Comparison of ENCODE assay signal across 17 cellular contexts in the genomic region with DNA sequence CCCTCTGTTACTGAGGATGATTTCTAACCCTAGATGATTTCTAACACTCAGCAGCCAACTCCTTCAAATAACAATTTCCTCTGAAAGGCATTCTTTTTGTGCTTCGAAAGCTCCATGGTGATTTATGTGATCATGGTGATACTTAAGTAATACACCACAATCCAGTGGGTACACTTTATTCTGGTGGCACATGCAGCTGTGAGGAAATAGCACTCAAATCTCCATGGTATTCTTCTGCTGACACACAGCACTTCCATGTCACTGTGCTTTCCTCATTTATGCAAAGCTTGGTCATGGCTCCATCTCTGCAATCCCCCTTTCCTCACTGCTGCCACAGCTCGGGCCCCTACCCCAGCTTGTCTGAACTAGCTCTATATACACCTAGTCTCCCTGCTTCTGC.
"Had no signal": no experiment of that assay in that cellular context is flagged by ENCODE, and none has a peak within 500 bp of the region (broad histone marks: within the 10 kb centered on the region; RNA-seq: fewer than 3 reads in every experiment).

No MANE protein-coding gene starts in this region.

- H3K9me3 ChIP-seq: colonic mucosa, ovary, right atrium auricular region, sigmoid colon, stomach, upper lobe of left lung, vagina had no signal

- H3K4me3 ChIP-seq: colonic mucosa, ovary, right atrium auricular region, sigmoid colon, stomach, upper lobe of left lung, vagina had no signal

- H3K27ac Mint-ChIP-seq: naive thymus-derived CD4-positive, alpha-beta T cell had no signal

- H3K27me3 ChIP-seq: colonic mucosa, ovary, right atrium auricular region, sigmoid colon, stomach, upper lobe of left lung, vagina had no signal

- H3K4me3 Mint-ChIP-seq: naive thymus-derived CD4-positive, alpha-beta T cell had no signal

- H3K27ac ChIP-seq: colonic mucosa, ovary, sigmoid colon, stomach, vagina had no signal

- H3K9me3 Mint-ChIP-seq: naive thymus-derived CD4-positive, alpha-beta T cell had no signal

- H3K36me3 ChIP-seq: ovary had no signal

- DNase-seq: colonic mucosa; dermis blood vessel endothelial cell; islet precursor cell; mesendoderm; naive thymus-derived CD4-positive, alpha-beta T cell; nucleus accumbens; ovary; sigmoid colon; small intestine; stimulated activated CD4-positive, alpha-beta T cell treated with anti-CD3 and anti-CD28 coated beads, Interleukin-12 subunit alpha, Interleukin-12 subunit beta, amount 100 ng/mL, for 4 hours; stimulated activated naive CD4-positive, alpha-beta T cell; stomach; substantia nigra had no signal

- ATAC-seq: left lobe of liver; naive thymus-derived CD4-positive, alpha-beta T cell had no signal

- H3K4me1 Mint-ChIP-seq: naive thymus-derived CD4-positive, alpha-beta T cell had no signal

- H3K4me1 ChIP-seq: colonic mucosa, stomach had no signal

- H3K36me3 Mint-ChIP-seq: naive thymus-derived CD4-positive, alpha-beta T cell had no signal
